ENCODE assay signal across 8 cellular contexts in the genomic region with DNA sequence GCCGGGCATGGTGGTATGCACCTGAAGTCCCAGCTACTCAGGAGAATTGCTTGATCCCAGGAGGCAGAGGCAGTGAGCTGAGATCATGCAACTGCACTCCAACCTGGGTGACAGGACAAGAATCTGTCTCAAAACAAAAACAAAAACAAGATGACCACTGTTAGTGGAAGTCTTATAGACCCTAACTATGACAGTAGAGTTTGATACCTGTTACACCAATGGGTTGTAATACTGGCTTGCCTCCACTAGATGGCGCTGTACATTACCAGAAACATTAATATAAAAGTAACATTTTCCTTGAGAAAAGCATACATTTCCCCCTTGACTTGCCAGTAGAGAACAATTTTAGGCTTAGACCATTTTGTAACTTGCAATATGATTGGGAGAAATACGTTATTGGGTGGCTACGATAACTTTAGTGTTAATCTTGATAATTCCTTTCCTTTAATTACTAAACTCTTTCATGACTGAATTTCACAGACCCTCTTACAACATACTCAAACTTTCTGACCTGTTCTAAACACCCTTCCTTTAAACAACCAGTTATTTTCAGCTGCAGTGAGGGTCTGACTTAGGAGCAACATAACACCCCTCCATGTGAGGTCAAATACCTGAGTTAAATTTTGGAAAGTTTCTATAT. TPM values are rescaled to one million over a fixed set of nuclear protein-coding genes. Genes with fewer than 3 reads are reported as not detected.
DNase-seq lines count a peak whose midpoint lies in the region; ATAC-seq, FAIRE-seq and TF ChIP-seq lines count a peak whose summit lies in the region.

No MANE protein-coding gene starts in this region.

- ATAC-seq in pancreas = peak; percentile 49 to 88 (median 77)
- no peak for ATAC-seq in GM21825 (IDR thresholded peaks at IDR 0.05; ENCODE audit: unreplicated experiment)

- TF ChIP-seq CTCF in epithelial cell of proximal tubule (conservative IDR thresholded peaks at IDR 0.05; ENCODE audit: low read depth, low read length) (peak; percentile 77), pancreas (IDR thresholded peaks at IDR 0.05) (peak; percentile 68 to 89 (median 84))

- intact Hi-C loops in pancreas (cut with DNase I) = no loop called here

- FAIRE-seq in pancreas (lab: Jason Lieb, UNC) = no peak

- WGBS in pancreas, 2 donors = 40 to 61% methylated on average over 3 to 4 of the region's 4 CpGs

- H3K9me3 ChIP-seq in pancreas = no peaks in the 10 kb centered on the region

- no peaks in the 10 kb centered on the region for H3K36me3 ChIP-seq in pancreas

- DNase-seq in activated T-cell treated with anti-CD3 and anti-CD28 coated beads for 24 hours (ENCODE audit: low read depth) (peak; percentile 37), NCI-H1092 (lab: John Stamatoyannopoulos, UW) (peak; percentile 21), epithelial cell of proximal tubule (ENCODE audit: low read depth) (no peak), pancreas (peak in 3 of 6 donors; percentile 29 to 61 (median 47)), GOT3 (lab: John Stamatoyannopoulos, UW) (no peak)
- DNase-seq in activated T-cell treated with anti-CD3 and anti-CD28 coated beads, Interleukin-2, amount 50 U/mL, for 1 hour = no peak
- DNase-seq in activated CD4-positive, alpha-beta T cell treated with anti-CD3 and anti-CD28 coated beads for 4 hours = peak; percentile 27 to 57

- H3K4me1 ChIP-seq in pancreas = no peaks in the 10 kb centered on the region

- H3K27me3 ChIP-seq in pancreas = no peaks in the 10 kb centered on the region

- H3K27ac ChIP-seq in pancreas = no peak overlapping the region

- H3K4me3 ChIP-seq in epithelial cell of proximal tubule (ENCODE audit: low read depth, low read length) (no peak overlapping the region), pancreas (no peak overlapping the region)

RNA-seq across cellular contexts. Expression of a gene that starts 19.5 kb away (rescaled TPM):
- not detected in 2 replicates for total RNA-seq in epithelial cell of proximal tubule
- total RNA-seq in pancreas = not detected
- under 1 TPM in 1 of 2 donors, not detected in 1; 0.12 TPM for polyA plus RNA-seq in pancreas

RNA-seq across cellular contexts. Expression of a gene that starts 56.8 kb away (rescaled TPM):
- 7.4 and 20.8 TPM in 2 replicates for total RNA-seq in epithelial cell of proximal tubule
- total RNA-seq in pancreas = 1 to 10 TPM in 5 of 6 donors, under 1 TPM in 1; 0.79 to 4.6 (median 2.8) TPM
- polyA plus RNA-seq in pancreas = 1 to 10 TPM; 1.2 to 3.8 TPM

Comparison
In these comparisons a context has a peak if more than half of its experiments do, and no peak if none do; other contexts are left out.
1. DNase-seq: peak in activated T-cell treated with anti-CD3 and anti-CD28 coated beads for 24 hours (single experiment), NCI-H1092 (single experiment) and activated CD4-positive, alpha-beta T cell treated with anti-CD3 and anti-CD28 coated beads for 4 hours (2 of 2); none in activated T-cell treated with anti-CD3 and anti-CD28 coated beads, Interleukin-2, amount 50 U/mL, for 1 hour (single experiment), epithelial cell of proximal tubule (single experiment) and GOT3 (single experiment).